ENCODE assay signal across 1 cellular context in genomic region chr3:23430781-23431423, GRCh38.
TF ChIP-seq lines count a peak whose summit lies in the region.

No MANE protein-coding gene starts in this region.

TF ChIP-seq in GM12878, 131 proteins besides CTCF, POLR2A, EP300 and RAD21 (continued from another document):
- no peak for TF ChIP-seq MYB (IDR thresholded peaks at IDR 0.05; ENCODE audit: borderline replicate concordance, low read depth, low read length)
- TF ChIP-seq RAD51 (IDR thresholded peaks at IDR 0.05): no peak; the same call in 1 of the 2 replicates
- no peak for TF ChIP-seq STAT1 (conservative IDR thresholded peaks at IDR 0.05)
- TF ChIP-seq ZNF207 (IDR thresholded peaks at IDR 0.05; ENCODE audit: borderline replicate concordance): no peak
- peak; percentile 26; the same call in 1 of the 2 replicates for TF ChIP-seq RELB (IDR thresholded peaks at IDR 0.05; ENCODE audit: low read depth)
- no peak for TF ChIP-seq IRF5 (IDR thresholded peaks at IDR 0.05; ENCODE audit: borderline replicate concordance)
- no peak for TF ChIP-seq ZNF24 (IDR thresholded peaks at IDR 0.05)
- no peak for TF ChIP-seq RBBP5 (conservative IDR thresholded peaks at IDR 0.05)
- no peak for TF ChIP-seq IRF4 (IDR thresholded peaks at IDR 0.05; ENCODE audit: low read depth, low read length)
- TF ChIP-seq KDM1A (IDR thresholded peaks at IDR 0.05; ENCODE audit: borderline replicate concordance): no peak
- no peak for TF ChIP-seq SMC3 (IDR thresholded peaks at IDR 0.05; ENCODE audit: borderline replicate concordance, low read length)
- TF ChIP-seq TARDBP (IDR thresholded peaks at IDR 0.05; ENCODE audit: borderline replicate concordance): no peak
- no peak for TF ChIP-seq CHD1 (IDR thresholded peaks at IDR 0.05; ENCODE audit: low read depth, low read length)
- TF ChIP-seq SMAD5 (IDR thresholded peaks at IDR 0.05; ENCODE audit: low read depth): no peak
- TF ChIP-seq ZNF274 (IDR thresholded peaks at IDR 0.05; ENCODE audit: insufficient read depth, insufficient read length): no peak
- no peak for TF ChIP-seq SREBF1 (IDR thresholded peaks at IDR 0.05; ENCODE audit: low read length)
- TF ChIP-seq EGR1 (IDR thresholded peaks at IDR 0.05; ENCODE audit: borderline replicate concordance in 1 of 2, low read depth in 2 of 2, low read length in 2 of 2): no peak
